ENCODE assay signal across 15 cellular contexts in genomic region chr11:125275905-125276634, GRCh38.
DNase-seq lines count a peak whose midpoint lies in the region; ATAC-seq, FAIRE-seq and TF ChIP-seq lines count a peak whose summit lies in the region.
"Had no signal": no experiment of that assay in that cellular context is flagged by ENCODE, and none has a peak within 500 bp of the region (broad histone marks: within the 10 kb centered on the region; RNA-seq: fewer than 3 reads in every experiment).

No MANE protein-coding gene starts in this region.

- TF ChIP-seq POLR2A in endothelial cell of umbilical vein (IDR thresholded peaks at IDR 0.05; ENCODE audit: low read depth, low read length) = no peak

- POLR2A ChIA-PET in HEK293 (lab: Yijun Ruan, JAX) = no interaction called here
- POLR2A ChIA-PET in endothelial cell of umbilical vein (lab: Charles Lee) = no interaction called here

- H3K9me1 ChIP-seq in endothelial cell of umbilical vein (replicated peaks; ENCODE audit: control insufficient read depth, extremely low read depth, insufficient read depth, low read length) = no peaks in the 10 kb centered on the region

- H2AFZ ChIP-seq in endothelial cell of umbilical vein (ENCODE audit: low read depth, low read length) (no peak overlapping the region), osteoblast (ENCODE audit: low read length) (no peak overlapping the region)
- H2AFZ ChIP-seq: hepatocyte had no signal

- H3K4me2 ChIP-seq in endothelial cell of umbilical vein (ENCODE audit: insufficient read depth, low read length) (no peak overlapping the region), osteoblast (ENCODE audit: insufficient read depth, low read length) (no peak overlapping the region)
- H3K4me2 ChIP-seq: hepatocyte had no signal

- no peak for TF ChIP-seq CTCF in HEK293 (tag by site-specific recombination; IDR thresholded peaks at IDR 0.05)
- no peak for TF ChIP-seq CTCF in endothelial cell of umbilical vein (IDR thresholded peaks at IDR 0.05; ENCODE audit: extremely low read depth in 1 of 2, insufficient read depth in 1 of 2, low read depth in 1 of 2, low read length in 2 of 2)
- no peak for TF ChIP-seq CTCF in osteoblast (IDR thresholded peaks at IDR 0.05; ENCODE audit: extremely low read depth, low read depth, low read length)
- TF ChIP-seq CTCF in foreskin keratinocyte (conservative IDR thresholded peaks at IDR 0.05) = no peak
- TF ChIP-seq CTCF in GM20000 (IDR thresholded peaks at IDR 0.05; ENCODE audit: extremely low read depth, missing control alignments) = no peak

- H3K27ac ChIP-seq in HEK293 (ENCODE audit: extremely low read depth, low read depth, low read length) (no peak overlapping the region), endothelial cell of umbilical vein (ENCODE audit: insufficient read depth, low read depth, low read length) (no peak overlapping the region), osteoblast (ENCODE audit: low read depth, low read length) (no peak overlapping the region), foreskin keratinocyte (no peak overlapping the region)
- H3K27ac ChIP-seq: hepatocyte, psoas muscle had no signal

- H3K4me3 ChIP-seq in HEK293 (ENCODE audit: low read depth, low read length) (no peak overlapping the region), endothelial cell of umbilical vein (replicated peaks in 1 of 3; ENCODE audit: insufficient read depth in 1 of 3, low read depth in 1 of 3, low read length in 3 of 3) (no peak overlapping the region), osteoblast (ENCODE audit: insufficient read depth, low read length) (no peak overlapping the region)
- H3K4me3 ChIP-seq: hepatocyte, psoas muscle had no signal

- FAIRE-seq in endothelial cell of umbilical vein (lab: Jason Lieb, UNC) = no peak

- CTCF ChIA-PET in HEK293 (lab: Yijun Ruan, JAX) (no interaction called here), endothelial cell of umbilical vein (lab: Charles Lee) (interaction anchor here (1.2 kb wide), 1 partner anchor 10 kb away, joined by 3 read pairs; no protein-coding TSS in a partner anchor)

- no peaks in the 10 kb centered on the region for H3K9me3 ChIP-seq in HEK293 (ENCODE audit: control insufficient read depth, insufficient read depth, low read depth, low read length)
- no peaks in the 10 kb centered on the region for H3K9me3 ChIP-seq in endothelial cell of umbilical vein (replicated peaks; ENCODE audit: control insufficient read depth, insufficient read depth, low read length)
- no peaks in the 10 kb centered on the region for H3K9me3 ChIP-seq in osteoblast (ENCODE audit: low read depth, low read length)
- H3K9me3 ChIP-seq: psoas muscle had no signal

- no peak for ATAC-seq in foreskin keratinocyte
- ATAC-seq: activated naive CD4-positive, alpha-beta T cell treated with anti-CD3 and anti-CD28 coated beads, Interleukin-2, amount 50 U/mL, for 72 hours; HCT116; naive thymus-derived CD4-positive, alpha-beta T cell; psoas muscle had no signal

- H4K20me1 ChIP-seq in endothelial cell of umbilical vein (replicated peaks; ENCODE audit: control insufficient read depth, extremely low read depth, insufficient read depth, low read length) (no peaks in the 10 kb centered on the region), osteoblast (ENCODE audit: insufficient read depth, low read length) (no peaks in the 10 kb centered on the region)

- no TSS peak for BruUV-seq in endothelial cell of umbilical vein (replicated peaks; lab: Mats Ljungman, UMichigan)

- H3K4me1 ChIP-seq in HEK293 (ENCODE audit: control insufficient read depth, insufficient read depth, low read length) (peaks cover 8% of the 10 kb centered on the region), endothelial cell of umbilical vein (ENCODE audit: control insufficient read depth, extremely low read depth, insufficient read depth, low read length) (no peaks in the 10 kb centered on the region), osteoblast (ENCODE audit: insufficient read depth, low read length) (peaks cover 9% of the 10 kb centered on the region), foreskin keratinocyte (no peaks in the 10 kb centered on the region)

- intact Hi-C loops in endothelial cell of umbilical vein (cut with micrococcal nuclease) = no loop called here

- H3K9ac ChIP-seq in endothelial cell of umbilical vein (replicated peaks; ENCODE audit: extremely low read depth, insufficient read depth, low read length) = no peak overlapping the region

- DNase-seq in NCI-H2227 treated with DMSO at 0.1 percent for 48 hours (lab: John Stamatoyannopoulos, UW) (peak; percentile 74), endothelial cell of umbilical vein (ENCODE audit: low read depth, low spot score) (peak; percentile 11), osteoblast (ENCODE audit: insufficient read length, low spot score, missing footprints) (peak; percentile 81), foreskin keratinocyte (no peak), GM20000 (ENCODE audit: low spot score) (no peak), UCSD-AML1 (lab: John Stamatoyannopoulos, UW; ENCODE audit: unreplicated experiment) (no peak)
- DNase-seq: activated CD4-positive, alpha-beta T cell treated with anti-CD3 and anti-CD28 coated beads for 48 hours; naive thymus-derived CD4-positive, alpha-beta T cell; NCI-H774; psoas muscle; stimulated activated CD4-positive, alpha-beta T cell treated with anti-CD3 and anti-CD28 coated beads, Interleukin-15, amount 100 ng/mL, for 24 hours had no signal

- dilution Hi-C loops in endothelial cell of umbilical vein (cut with MboI; ENCODE audit: extremely low pct_ligation_motif_present, low sequenced_read_pairs) = no loop called here

- H3K27me3 ChIP-seq in endothelial cell of umbilical vein (ENCODE audit: control insufficient read depth in 2 of 2, insufficient read depth in 2 of 2, low read length in 2 of 2) (peaks cover 8 to 12% of the 10 kb centered on the region in 2 experiments), osteoblast (ENCODE audit: insufficient read depth, low read length) (no peaks in the 10 kb centered on the region), foreskin keratinocyte (peaks cover 11% of the 10 kb centered on the region)
- H3K27me3 ChIP-seq: hepatocyte had no signal

- H3K79me2 ChIP-seq in endothelial cell of umbilical vein (ENCODE audit: control insufficient read depth, insufficient read depth, low read length) (no peaks in the 10 kb centered on the region), osteoblast (ENCODE audit: insufficient read depth, low read length) (no peaks in the 10 kb centered on the region)
- H3K79me2 ChIP-seq: hepatocyte had no signal

- no peaks in the 10 kb centered on the region for H3K36me3 ChIP-seq in HEK293 (ENCODE audit: control insufficient read depth in 2 of 2, insufficient read depth in 1 of 2, low read length in 2 of 2)
- H3K36me3 ChIP-seq in endothelial cell of umbilical vein (ENCODE audit: control insufficient read depth in 2 of 2, extremely low read depth in 1 of 2, insufficient read depth in 2 of 2, low read length in 2 of 2) = no peaks in the 10 kb centered on the region
- no peaks in the 10 kb centered on the region for H3K36me3 ChIP-seq in osteoblast (ENCODE audit: insufficient read depth, low read length)

TF ChIP-seq in HEK293, 187 proteins besides CTCF, POLR2A, EP300 and RAD21 (continues in another document):
- TF ChIP-seq ZNF664 (tag by site-specific recombination; IDR thresholded peaks at IDR 0.05) = no peak
- TF ChIP-seq ZBTB21 (tag by site-specific recombination; IDR thresholded peaks at IDR 0.05) = no peak
- TF ChIP-seq ZNF140 (tag by site-specific recombination; IDR thresholded peaks at IDR 0.05) = no peak
- no peak for TF ChIP-seq ZNF521 (tag by site-specific recombination; IDR thresholded peaks at IDR 0.05)
- no peak for TF ChIP-seq ZNF677 (tag by site-specific recombination; IDR thresholded peaks at IDR 0.05)
- 0 out of 2 replicates have a peak, but pooled peaks have one; percentile 23 for TF ChIP-seq ZNF843 (tag by site-specific recombination; IDR thresholded peaks at IDR 0.05)
- peak; percentile 46; the same call in 1 of the 2 replicates for TF ChIP-seq FEZF1 (tag by site-specific recombination; IDR thresholded peaks at IDR 0.05)
- no peak for TF ChIP-seq ZNF121 (tag by site-specific recombination; IDR thresholded peaks at IDR 0.05)
- peak; percentile 81 for TF ChIP-seq WT1 (tag by site-specific recombination; IDR thresholded peaks at IDR 0.05)
- no peak for TF ChIP-seq ZNF560 (tag by site-specific recombination; IDR thresholded peaks at IDR 0.05; ENCODE audit: borderline replicate concordance)

TF ChIP-seq in endothelial cell of umbilical vein, 7 proteins besides CTCF, POLR2A, EP300 and RAD21:
- TF ChIP-seq MYC (IDR thresholded peaks at IDR 0.05; ENCODE audit: low read depth, low read length) = no peak
- TF ChIP-seq GATA2 (IDR thresholded peaks at IDR 0.05; ENCODE audit: insufficient read depth, insufficient read length, low read depth, low read length) = no peak
- TF ChIP-seq FOS (IDR thresholded peaks at IDR 0.05; ENCODE audit: borderline replicate concordance, insufficient read depth, low read length) = no peak
- TF ChIP-seq MAX (IDR thresholded peaks at IDR 0.05; ENCODE audit: insufficient read depth, insufficient read length) = no peak
- no peak for TF ChIP-seq JUN (IDR thresholded peaks at IDR 0.05; ENCODE audit: borderline replicate concordance, insufficient read depth, insufficient read length, low read depth)
- no peak for TF ChIP-seq EZH2 (IDR thresholded peaks at IDR 0.05; ENCODE audit: borderline replicate concordance, low read depth, low read length, severe bottlenecking)
- TF ChIP-seq POLR2AphosphoS5 (IDR thresholded peaks at IDR 0.05; ENCODE audit: insufficient read depth, low read depth, low read length) = no peak

Comparison
In these comparisons a context has a peak if more than half of its experiments do, and no peak if none do; other contexts are left out.
1. DNase-seq: peak in NCI-H2227 treated with DMSO at 0.1 percent for 48 hours (single experiment), endothelial cell of umbilical vein (single experiment) and osteoblast (single experiment); none in foreskin keratinocyte (0 of 2), GM20000 (single experiment) and UCSD-AML1 (single experiment).